Comparison of ENCODE assay signal across 28 cellular contexts in genomic region chr11:113415343-113415742, GRCh38. TPM values are rescaled to one million over a fixed set of nuclear protein-coding genes. Genes with fewer than 3 reads are reported as not detected.
"Had no signal": no experiment of that assay in that cellular context is flagged by ENCODE, and none has a peak within 500 bp of the region (broad histone marks: within the 10 kb centered on the region; RNA-seq: fewer than 3 reads in every experiment).

No MANE protein-coding gene starts in this region.

- H3K27ac ChIP-seq: stomach, suprapubic skin, testis, thoracic aorta, thyroid gland, tibial artery, tibial nerve, transverse colon, upper lobe of left lung, upper lobe of right lung, uterus, vagina had no signal

- ATAC-seq: stimulated activated effector memory CD8-positive, alpha-beta T cell treated with anti-CD3 and anti-CD28 coated beads, Interleukin-12 subunit alpha, Interleukin-12 subunit beta, amount 100 ng/mL, for 72 hours; stimulated activated memory B cell treated with anti-CD40 and anti-IgM and Interleukin-4, amounts not matched to agents 10 μg/mL and 1 μg/mL and 100 μg/mL, for 72 hours; stimulated activated naive CD8-positive, alpha-beta T cell treated with anti-CD3 and anti-CD28 coated beads, Interleukin-15, amount 100 ng/mL, for 72 hours; stimulated activated naive CD8-positive, alpha-beta T cell treated with anti-CD3 and anti-CD28 coated beads, Interleukin-15, Interleukin-2, amounts not matched to agents 100 U/mL and 50 U/mL, for 24 hours; upper lobe of right lung had no signal

- H3K4me3 ChIP-seq: stomach, suprapubic skin, testis, thoracic aorta, thyroid gland, tibial artery, tibial nerve, transverse colon, upper lobe of left lung, upper lobe of right lung, uterus, vagina had no signal

- H3K4me1 ChIP-seq: stomach, suprapubic skin, testis, thyroid gland, tibial artery, tibial nerve, transverse colon, upper lobe of left lung, upper lobe of right lung, uterus, vagina had no signal

- DNase-seq: stimulated activated CD4-positive, alpha-beta T cell treated with anti-CD3 and anti-CD28 coated beads, Interleukin-2, amount 100 ng/mL, for 48 hours; stimulated activated CD4-positive, alpha-beta T cell treated with anti-CD3 and anti-CD28 coated beads, Interleukin-4, amount 100 ng/mL, for 1 hour; stimulated activated CD4-positive, alpha-beta T cell treated with anti-CD3 and anti-CD28 coated beads, Interleukin-4, amount 100 ng/mL, for 24 hours; stimulated activated CD4-positive, alpha-beta T cell treated with anti-CD3 and anti-CD28 coated beads, Interleukin-4, amount 100 ng/mL, for 4 hours; stimulated activated CD8-positive, alpha-beta memory T cell treated with anti-CD3 and anti-CD28 coated beads, Interleukin-4, amount 100 ng/mL, for 48 hours; stimulated activated naive B cell treated with anti-CD40 and anti-IgM and Interleukin-4, amounts not matched to agents 10 μg/mL and 1 μg/mL and 100 μg/mL, for 72 hours; stimulated activated naive CD4-positive, alpha-beta T cell; stimulated activated naive CD4-positive, alpha-beta T cell treated with Interleukin-2 at 50 U/mL for 16 hours; stimulated activated naive CD8-positive, alpha-beta T cell treated with anti-CD3 and anti-CD28 coated beads, Interleukin-15, amount 100 ng/mL, for 72 hours; stimulated activated naive CD8-positive, alpha-beta T cell treated with anti-CD3 and anti-CD28 coated beads, Interleukin-15, Interleukin-2, amounts not matched to agents 100 U/mL and 50 U/mL, for 24 hours; stomach; substantia nigra; testis; thyroid gland; tibial artery; transverse colon; trophoblast cell; upper lobe of right lung; uterus had no signal

- H3K27me3 ChIP-seq: suprapubic skin, testis, thyroid gland, tibial artery, tibial nerve, transverse colon, upper lobe of left lung, upper lobe of right lung, uterus, vagina had no signal

- H3K9me3 ChIP-seq: stomach, suprapubic skin, testis, thoracic aorta, thyroid gland, tibial artery, tibial nerve, transverse colon, upper lobe of left lung, upper lobe of right lung, uterus, vagina had no signal

- H3K36me3 ChIP-seq: stomach, suprapubic skin, thoracic aorta, thyroid gland, tibial artery, tibial nerve, transverse colon, upper lobe of left lung, upper lobe of right lung, uterus, vagina had no signal

RNA-seq across cellular contexts. Expression of gene ANKK1, which starts 27.8 kb away (rescaled TPM):
- total RNA-seq: stomach, temporal lobe, upper lobe of right lung had no signal

RNA-seq across cellular contexts. Expression of gene DRD2, which starts 59.9 kb away (rescaled TPM):
- total RNA-seq: stomach, subcutaneous adipose tissue, thoracic aorta, upper lobe of right lung, uterus had no signal
